ENCODE assay signal across 1 cellular context in genomic region chr6:127366281-127367022, GRCh38.
A peak's percentile ranks its signal among the peaks of the same experiment; 100 is the strongest.
TF ChIP-seq lines count a peak whose summit lies in the region.

No MANE protein-coding gene starts in this region.

TF ChIP-seq in IMR-90, 13 proteins besides CTCF, POLR2A, EP300 and RAD21 (continued from another document):
- no peak for TF ChIP-seq ELK1 (IDR thresholded peaks at IDR 0.05; ENCODE audit: borderline replicate concordance, low read depth, low read length)
- TF ChIP-seq MXI1 (IDR thresholded peaks at IDR 0.05; ENCODE audit: borderline replicate concordance, low read depth, low read length) = no peak
- peak; percentile 37; the same call in 1 of the 2 replicates for TF ChIP-seq NFE2L2 (IDR thresholded peaks at IDR 0.05; ENCODE audit: low read depth, low read length)
